10 cellular contexts compared by ENCODE assay signal in the genomic region with DNA sequence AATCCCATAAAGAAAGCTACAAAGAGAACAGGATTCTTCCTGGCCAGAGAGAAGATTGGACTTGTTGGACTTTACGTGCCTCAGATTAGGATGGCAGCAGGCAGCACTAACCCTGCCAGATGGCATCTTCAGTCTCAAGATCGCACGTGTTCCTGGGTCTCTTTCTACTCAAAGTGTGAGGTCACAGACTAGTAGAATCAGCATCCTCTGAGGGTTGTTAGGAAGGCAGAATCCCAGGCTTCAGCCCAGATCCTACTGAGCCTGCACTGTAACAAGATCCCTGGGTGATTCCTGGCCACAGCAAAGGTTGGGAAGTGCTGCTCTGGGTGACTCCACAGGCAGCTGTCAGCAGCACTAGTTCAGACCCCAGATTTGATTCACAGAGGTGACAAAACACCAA. TPM values are rescaled to one million over a fixed set of nuclear protein-coding genes. Genes with fewer than 3 reads are reported as not detected.
DNase-seq lines count a peak whose midpoint lies in the region; ATAC-seq and TF ChIP-seq lines count a peak whose summit lies in the region.
"Had no signal": no experiment of that assay in that cellular context is flagged by ENCODE, and none has a peak within 500 bp of the region (broad histone marks: within the 10 kb centered on the region; RNA-seq: fewer than 3 reads in every experiment).

No MANE protein-coding gene starts in this region.

- no peak for TF ChIP-seq POLR2A in Peyer's patch (IDR thresholded peaks at IDR 0.05)

- no peak overlapping the region for H2AFZ ChIP-seq in trophoblast cell (ENCODE audit: insufficient read depth, low read length, poor library complexity)

- no peak overlapping the region for H4K91ac ChIP-seq in trophoblast cell (ENCODE audit: low read depth, low read length)

- H4K20me1 ChIP-seq in BLaER1: no peaks in the 10 kb centered on the region

- H4K12ac ChIP-seq in trophoblast cell (ENCODE audit: low read depth, low read length): no peak overlapping the region

- H3K14ac ChIP-seq in trophoblast cell (ENCODE audit: low read length): no peak overlapping the region

- ATAC-seq in GM19467 (IDR thresholded peaks at IDR 0.05; ENCODE audit: unreplicated experiment) (no peak), omental fat pad (ENCODE audit: low FRiP score) (no peak)

- H2BK5ac ChIP-seq in trophoblast cell (ENCODE audit: low read depth, low read length, poor library complexity): no peak overlapping the region

- H3K9ac ChIP-seq in BLaER1 (no peak overlapping the region; the same call in 1 of the 2 replicates), trophoblast cell (ENCODE audit: low read length) (no peak overlapping the region)

- no peak overlapping the region for H2BK120ac ChIP-seq in trophoblast cell (ENCODE audit: insufficient read depth, low read length, poor library complexity)

- H2AK5ac ChIP-seq in trophoblast cell (ENCODE audit: low read length): no peak overlapping the region

- H3K36me3 ChIP-seq in BLaER1 (no peaks in the 10 kb centered on the region), Peyer's patch (no peaks in the 10 kb centered on the region), trophoblast cell (ENCODE audit: control insufficient read depth in 1 of 2, insufficient read depth in 2 of 2, low read length in 2 of 2) (peaks cover 11 to 18% of the 10 kb centered on the region in 2 experiments)

- peaks cover 11% of the 10 kb centered on the region for H3K79me1 ChIP-seq in trophoblast cell (ENCODE audit: low read length)

- DNase-seq in Peyer's patch (no peak), fibroblast of mammary gland (ENCODE audit: low read depth) (peak; percentile 87), trophoblast cell (no peak), amygdala (lab: John Stamatoyannopoulos, UW) (no peak), NCI-H748 treated with DMSO at 0.1 percent for 48 hours (lab: John Stamatoyannopoulos, UW) (no peak), omental fat pad (ENCODE audit: low spot score) (no peak)
- DNase-seq: activated naive CD4-positive, alpha-beta T cell treated with anti-CD3 and anti-CD28 coated beads, Interleukin-2, amount 10 ng/mL, durations not matched to agents 7 days and 5 days; T-helper 9 cell had no signal

- no CpG with 5 or more reads among the region's 3 CpGs for WGBS in trophoblast cell (ENCODE audit: extremely low coverage, insufficient coverage, insufficient read length)

- peak overlapping the region; percentile 81 for H3K4ac ChIP-seq in trophoblast cell (ENCODE audit: low read depth, low read length)

- H3K4me1 ChIP-seq in BLaER1 (peaks cover 87% of the 10 kb centered on the region), Peyer's patch (peaks cover 0 to 68% (median 7%) of the 10 kb centered on the region in 4 donors), trophoblast cell (ENCODE audit: control insufficient read depth in 1 of 2, insufficient read depth in 2 of 2, low read length in 2 of 2) (peaks cover 60 to 71% of the 10 kb centered on the region in 2 experiments)

- no peak for TF ChIP-seq CTCF in Peyer's patch (IDR thresholded peaks at IDR 0.05)
- no peak for TF ChIP-seq CTCF in fibroblast of mammary gland (conservative IDR thresholded peaks at IDR 0.05; ENCODE audit: control insufficient read depth, insufficient read depth, low read depth, low read length)
- TF ChIP-seq CTCF in omental fat pad (IDR thresholded peaks at IDR 0.05): no peak

- H3K4me2 ChIP-seq in BLaER1: peak overlapping the region; percentile 80
- H3K4me2 ChIP-seq in trophoblast cell (ENCODE audit: low read length): no peak overlapping the region

- H3K79me2 ChIP-seq in trophoblast cell (ENCODE audit: control insufficient read depth, insufficient read depth, low read length, poor library complexity): peaks cover 53% of the 10 kb centered on the region

- H3K4me3 ChIP-seq in BLaER1: no peak overlapping the region
- no peak overlapping the region for H3K4me3 ChIP-seq in Peyer's patch
- H3K4me3 ChIP-seq in fibroblast of mammary gland (ENCODE audit: control insufficient read depth, low read depth, low read length): no peak overlapping the region
- no peak overlapping the region for H3K4me3 ChIP-seq in trophoblast cell (ENCODE audit: low read depth, low read length)

- no peak overlapping the region for H4K8ac ChIP-seq in trophoblast cell (ENCODE audit: low read depth, low read length)

- H3K27ac ChIP-seq in BLaER1 (peak overlapping the region; percentile 64; the same call in 1 of the 2 replicates), Peyer's patch (peak overlapping the region; percentile 60 to 92 (median 76)), trophoblast cell (ENCODE audit: low read depth, low read length) (no peak overlapping the region)

- no peak overlapping the region for H3K18ac ChIP-seq in trophoblast cell (ENCODE audit: low read length)

- H2BK12ac ChIP-seq in trophoblast cell (ENCODE audit: low read length): no peak overlapping the region

- no peaks in the 10 kb centered on the region for H3K27me3 ChIP-seq in BLaER1
- H3K27me3 ChIP-seq in Peyer's patch: no peaks in the 10 kb centered on the region
- no peaks in the 10 kb centered on the region for H3K27me3 ChIP-seq in trophoblast cell (ENCODE audit: insufficient read depth, low read length)

- peak overlapping the region; percentile 19 for H3K23ac ChIP-seq in trophoblast cell (ENCODE audit: low read length)

- H3K9me3 ChIP-seq in BLaER1 (no peaks in the 10 kb centered on the region), Peyer's patch (no peaks in the 10 kb centered on the region), trophoblast cell (ENCODE audit: insufficient read depth, low read depth, low read length) (no peaks in the 10 kb centered on the region)

RNA-seq across cellular contexts. Expression of gene EPAS1, which starts 39.4 kb away (rescaled TPM):
- total RNA-seq in Peyer's patch (100 to 1,000 TPM; 114 to 240 (median 196) TPM), omental fat pad (100 to 1,000 TPM; 292 to 980 (median 435) TPM)
- 1,165 and 1,253 TPM in 2 replicates for polyA plus RNA-seq in trophoblast cell (2013)
